Comparison of ENCODE assay signal across 8 cellular contexts in the genomic region with DNA sequence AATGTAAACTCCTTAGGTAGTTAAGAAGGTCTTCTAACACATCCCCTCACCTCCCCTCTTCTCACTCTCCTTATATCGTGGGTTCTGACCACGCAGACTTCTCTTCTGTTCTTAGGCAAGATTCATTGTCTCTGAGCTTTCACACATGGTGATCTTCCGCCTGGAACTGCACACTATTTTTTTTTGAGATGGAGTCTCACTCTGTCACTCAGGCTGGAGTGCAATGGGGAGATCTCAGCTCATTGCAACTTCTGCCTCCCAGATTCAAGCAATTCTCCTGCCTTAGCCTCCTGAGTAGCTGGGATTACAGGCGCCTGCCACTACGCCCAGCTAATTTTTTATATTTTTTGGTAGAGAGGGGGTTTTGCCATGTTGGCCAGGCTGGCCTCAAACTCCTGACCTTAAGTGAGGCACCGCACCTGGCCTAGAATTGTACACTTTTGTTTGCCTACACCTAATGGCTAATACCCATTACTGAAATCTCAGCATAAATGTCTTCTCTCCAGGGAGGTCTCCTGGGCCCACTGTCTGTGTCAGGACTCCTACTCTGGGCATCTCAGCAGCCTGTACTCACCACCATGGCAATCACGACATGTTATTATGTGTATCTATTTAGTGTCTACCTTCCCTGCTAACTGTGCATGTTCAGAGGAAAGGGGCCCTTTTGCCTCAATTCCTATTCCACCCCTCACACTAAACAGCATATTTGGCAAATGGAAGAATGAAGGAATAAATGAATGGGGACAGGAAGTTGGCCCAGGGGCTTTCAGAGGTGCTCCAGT.
"Had no signal": no experiment of that assay in that cellular context is flagged by ENCODE, and none has a peak within 500 bp of the region (broad histone marks: within the 10 kb centered on the region; RNA-seq: fewer than 3 reads in every experiment).

No MANE protein-coding gene starts in this region.

- DNase-seq: GDM1, GF-D8 had no signal

- ATAC-seq: GM12878 had no signal

- FAIRE-seq: G401.6, GM12878, GM12891, GM12892, GM18507, GM19239 had no signal

- H3K4me3 ChIP-seq: GM12878 had no signal
